ENCODE assay signal across 9 cellular contexts in genomic region chr10:29703276-29703675, GRCh38.
DNase-seq lines count a peak whose midpoint lies in the region; ATAC-seq and TF ChIP-seq lines count a peak whose summit lies in the region.
"Had no signal": no experiment of that assay in that cellular context is flagged by ENCODE, and none has a peak within 500 bp of the region (broad histone marks: within the 10 kb centered on the region; RNA-seq: fewer than 3 reads in every experiment).

No MANE protein-coding gene starts in this region.

- peak overlapping the region in 1 of 4 experiments; percentile 1 for H3K4me3 ChIP-seq in fibroblast of lung (replicated peaks in 1 of 4; ENCODE audit: control extremely low read depth in 1 of 4, insufficient read depth in 1 of 4, low read depth in 3 of 4, low read length in 4 of 4)
- no peak overlapping the region for H3K4me3 ChIP-seq in subcutaneous abdominal adipose tissue (ENCODE audit: low read depth in 1 of 5, low read length in 5 of 5)
- H3K4me3 ChIP-seq: mucosa of descending colon had no signal

- no peak overlapping the region for H2AFZ ChIP-seq in fibroblast of lung (ENCODE audit: low read length)

- H3K9ac ChIP-seq in fibroblast of lung (ENCODE audit: insufficient read depth, low read length) (no peak overlapping the region), subcutaneous abdominal adipose tissue (ENCODE audit: low read length in 5 of 5) (no peak overlapping the region)

- POLR2A ChIA-PET in activated CD4-positive, alpha-beta T cell treated with anti-CD3 and anti-CD28 coated beads, Interleukin-2, amount 10 ng/mL, durations not matched to agents 7 days and 5 days (lab: Charles Lee), result no interaction called here

- no peaks in the 10 kb centered on the region for H3K9me3 ChIP-seq in fibroblast of lung (ENCODE audit: control insufficient read depth, insufficient read depth, low read depth, low read length)
- H3K9me3 ChIP-seq in subcutaneous abdominal adipose tissue (ENCODE audit: control insufficient read depth in 5 of 5, low read length in 5 of 5), result no peaks in the 10 kb centered on the region
- H3K9me3 ChIP-seq: mucosa of descending colon had no signal

- H3K79me2 ChIP-seq in fibroblast of lung (ENCODE audit: control insufficient read depth, insufficient read depth, low read length), result no peaks in the 10 kb centered on the region

- peaks cover 9% of the 10 kb centered on the region for H3K9me3 Mint-ChIP-seq in activated CD4-positive, alpha-beta T cell treated with anti-CD3 and anti-CD28 coated beads, Interleukin-2, amount 10 ng/mL, durations not matched to agents 7 days and 5 days

- no peak for TF ChIP-seq CTCF in fibroblast of lung (conservative IDR thresholded peaks at IDR 0.05 in 1 of 2, IDR thresholded peaks at IDR 0.05 in 1 of 2; ENCODE audit: low read depth in 1 of 2, low read length in 2 of 2)

- H3K27ac Mint-ChIP-seq in activated CD4-positive, alpha-beta T cell treated with anti-CD3 and anti-CD28 coated beads, Interleukin-2, amount 10 ng/mL, durations not matched to agents 7 days and 5 days, result peak overlapping the region; percentile 80

- no peaks in the 10 kb centered on the region for H3K27me3 Mint-ChIP-seq in activated CD4-positive, alpha-beta T cell treated with anti-CD3 and anti-CD28 coated beads, Interleukin-2, amount 10 ng/mL, durations not matched to agents 7 days and 5 days

- H3K36me3 Mint-ChIP-seq in activated CD4-positive, alpha-beta T cell treated with anti-CD3 and anti-CD28 coated beads, Interleukin-2, amount 10 ng/mL, durations not matched to agents 7 days and 5 days (ENCODE audit: low read depth), result peaks cover 13% of the 10 kb centered on the region

- H3K27ac ChIP-seq in fibroblast of lung (ENCODE audit: insufficient read depth, low read length), result no peak overlapping the region
- H3K27ac ChIP-seq in subcutaneous abdominal adipose tissue (ENCODE audit: low read depth, low read length), result peak overlapping the region; percentile 32

- CTCF ChIA-PET in activated CD4-positive, alpha-beta T cell treated with anti-CD3 and anti-CD28 coated beads, Interleukin-2, amount 10 ng/mL, durations not matched to agents 7 days and 5 days (lab: Charles Lee), result interaction anchor here (1.3 kb wide), 1 partner anchor 16 kb away, joined by 3 read pairs; no protein-coding TSS in a partner anchor

- H3K27me3 ChIP-seq in fibroblast of lung (ENCODE audit: control insufficient read depth, insufficient read depth, low read length) (no peaks in the 10 kb centered on the region), subcutaneous abdominal adipose tissue (ENCODE audit: control insufficient read depth in 5 of 5, insufficient read depth in 4 of 5, low read length in 5 of 5) (no peaks in the 10 kb centered on the region)

- DNase-seq in activated CD4-positive, alpha-beta T cell treated with anti-CD3 and anti-CD28 coated beads, Interleukin-2, amount 10 ng/mL, durations not matched to agents 7 days and 5 days, result no peak
- DNase-seq in activated CD4-positive, alpha-beta T cell treated with anti-CD3 and anti-CD28 coated beads, Interleukin-2, amount 50 U/mL, for 48 hours, result no peak
- peak; percentile 41 for DNase-seq in NCI-H524 treated with DMSO at 0.1 percent for 48 hours (lab: John Stamatoyannopoulos, UW)
- peak in 1 of 2 donors; percentile 28 for DNase-seq in fibroblast of lung (ENCODE audit: low read depth in 2 of 2)
- DNase-seq in activated CD8-positive, alpha-beta memory T cell treated with anti-CD3 and anti-CD28 coated beads for 24 hours, result no peak
- DNase-seq in activated CD4-positive, alpha-beta T cell treated with anti-CD3 and anti-CD28 coated beads, Interleukin-2, amount 50 U/mL, for 1 hour, result no peak
- DNase-seq: mucosa of descending colon had no signal

- H3K4me1 ChIP-seq in fibroblast of lung (ENCODE audit: control insufficient read depth, extremely low read depth, insufficient read depth, low read length) (peaks cover 6% of the 10 kb centered on the region), subcutaneous abdominal adipose tissue (ENCODE audit: control insufficient read depth in 5 of 5, insufficient read depth in 5 of 5, low read length in 5 of 5) (peaks cover 3 to 20% (median 16%) of the 10 kb centered on the region in 5 donors)

- H3K4me1 Mint-ChIP-seq in activated CD4-positive, alpha-beta T cell treated with anti-CD3 and anti-CD28 coated beads, Interleukin-2, amount 10 ng/mL, durations not matched to agents 7 days and 5 days, result peaks cover 31% of the 10 kb centered on the region

- no peak for ATAC-seq in GM18861 (IDR thresholded peaks at IDR 0.05; ENCODE audit: unreplicated experiment)

- no peaks in the 10 kb centered on the region for H3K36me3 ChIP-seq in fibroblast of lung (ENCODE audit: control insufficient read depth, insufficient read depth, low read length)
- no peaks in the 10 kb centered on the region for H3K36me3 ChIP-seq in subcutaneous abdominal adipose tissue (ENCODE audit: control insufficient read depth in 5 of 5, insufficient read depth in 5 of 5, low read length in 5 of 5)

- peak overlapping the region; percentile 78 for H3K4me2 ChIP-seq in fibroblast of lung (ENCODE audit: extremely low read depth, insufficient read depth, low read length)

- no peaks in the 10 kb centered on the region for H4K20me1 ChIP-seq in fibroblast of lung (ENCODE audit: control insufficient read depth, extremely low read depth, insufficient read depth, low read length)

- H3K4me3 Mint-ChIP-seq in activated CD4-positive, alpha-beta T cell treated with anti-CD3 and anti-CD28 coated beads, Interleukin-2, amount 10 ng/mL, durations not matched to agents 7 days and 5 days, result peak overlapping the region; percentile 16
